ENCODE assay signal across 8 cellular contexts in the genomic region with DNA sequence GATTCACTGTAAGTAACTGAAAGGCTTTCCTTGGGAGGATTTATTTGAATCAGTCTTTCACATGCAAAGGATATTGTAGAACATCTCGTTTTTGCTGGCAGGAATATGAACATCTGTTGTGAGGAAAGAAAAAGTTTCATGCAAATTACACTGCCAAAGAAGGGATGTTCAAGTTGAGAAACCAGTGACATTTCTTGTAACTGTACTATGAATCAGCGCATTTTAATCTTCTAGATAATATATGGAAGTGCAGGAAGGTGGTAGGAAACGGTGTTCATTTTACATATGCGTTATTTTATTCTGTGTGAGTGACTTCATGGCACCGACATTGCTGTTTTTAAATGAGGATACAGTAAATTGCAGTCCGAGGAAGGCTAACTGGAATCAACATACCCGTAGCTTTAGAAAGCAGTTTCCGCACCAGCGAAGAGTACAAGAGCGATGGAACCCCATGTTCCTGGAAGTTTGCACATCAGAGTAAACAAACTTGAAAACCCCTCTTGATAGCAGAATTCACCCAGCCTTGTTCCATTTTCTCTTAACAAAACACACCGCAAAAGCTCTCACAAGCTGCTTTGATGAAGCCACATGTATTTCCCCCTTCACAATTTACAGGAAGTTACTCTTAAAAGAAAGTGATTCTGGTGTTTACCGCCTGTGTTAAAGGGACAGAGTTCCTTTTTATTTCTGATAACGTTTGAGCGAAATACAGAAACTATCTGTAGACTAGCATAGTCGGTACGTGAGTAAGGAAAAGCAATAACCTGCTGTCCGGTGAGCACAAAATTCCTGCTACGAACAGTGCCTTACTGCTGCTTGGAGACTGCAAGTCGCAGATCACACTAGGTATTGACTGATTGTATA. TPM values are rescaled to one million over a fixed set of nuclear protein-coding genes. Genes with fewer than 3 reads are reported as not detected.
DNase-seq lines count a peak whose midpoint lies in the region; ATAC-seq, FAIRE-seq and TF ChIP-seq lines count a peak whose summit lies in the region.

No MANE protein-coding gene starts in this region.

- H3K9me3 ChIP-seq in CD4-positive, alpha-beta memory T cell (ENCODE audit: control insufficient read depth in 1 of 2, low read length in 2 of 2): no peaks in the 10 kb centered on the region
- H3K9me3 ChIP-seq in mucosa of rectum (ENCODE audit: control insufficient read depth in 2 of 2, low read length in 2 of 2): no peaks in the 10 kb centered on the region

- H3K36me3 Mint-ChIP-seq in CD4-positive, alpha-beta memory T cell: peaks cover 38 to 61% of the 10 kb centered on the region in 2 donors

- H3K36me3 ChIP-seq in CD4-positive, alpha-beta memory T cell (ENCODE audit: insufficient read depth, low read length): peaks cover 4% of the 10 kb centered on the region
- no peaks in the 10 kb centered on the region for H3K36me3 ChIP-seq in mucosa of rectum (ENCODE audit: control insufficient read depth in 2 of 2, insufficient read depth in 2 of 2, low read length in 2 of 2)

- no peaks in the 10 kb centered on the region for H3K27me3 Mint-ChIP-seq in CD4-positive, alpha-beta memory T cell

- peaks cover 46 to 86% (median 60%) of the 10 kb centered on the region in 4 donors for H3K4me1 Mint-ChIP-seq in CD4-positive, alpha-beta memory T cell

- H3K4me3 ChIP-seq in CD4-positive, alpha-beta memory T cell (ENCODE audit: low read length in 2 of 2): peak overlapping the region; percentile 89 to 94
- peak overlapping the region; percentile 88 to 90 for H3K4me3 ChIP-seq in mucosa of rectum (ENCODE audit: low read length in 2 of 2)

- H3K27me3 ChIP-seq in CD4-positive, alpha-beta memory T cell (ENCODE audit: insufficient read depth, low read length): no peaks in the 10 kb centered on the region
- no peaks in the 10 kb centered on the region for H3K27me3 ChIP-seq in mucosa of rectum (ENCODE audit: control insufficient read depth in 2 of 2, insufficient read depth in 2 of 2, low read length in 2 of 2)

- ATAC-seq in GM19463 (IDR thresholded peaks at IDR 0.05; ENCODE audit: unreplicated experiment) (peak; percentile 38), HG03521 (IDR thresholded peaks at IDR 0.05; ENCODE audit: unreplicated experiment) (peak; percentile 50)

- FAIRE-seq in H54 (lab: Jason Lieb, UNC): no peak

- no peak for TF ChIP-seq POLR2A in H54 (IDR thresholded peaks at IDR 0.05; ENCODE audit: low read depth, low read length)

- DNase-seq in CD4-positive, alpha-beta memory T cell: peak; percentile 83 to 92 (median 89)
- DNase-seq in UCSD-AML1 (lab: John Stamatoyannopoulos, UW; ENCODE audit: unreplicated experiment) (peak; percentile 29), dermis blood vessel endothelial cell (peak; percentile 50), H54 (ENCODE audit: insufficient read length, low spot score) (no peak), cerebellar cortex (ENCODE audit: low spot score) (no peak)

- H3K9ac ChIP-seq in mucosa of rectum (ENCODE audit: low read depth in 1 of 2, low read length in 2 of 2): peak overlapping the region; percentile 79 to 86

- H3K27ac Mint-ChIP-seq in CD4-positive, alpha-beta memory T cell: peak overlapping the region; percentile 94 to 98 (median 98)

- peak overlapping the region; percentile 95 to 99 (median 97) for H3K4me3 Mint-ChIP-seq in CD4-positive, alpha-beta memory T cell

- POLR2A ChIA-PET in CD4-positive, alpha-beta memory T cell (lab: Charles Lee; ENCODE audit: partially characterized antibody): interaction anchor here (0.6 to 9.8 kb wide), 20 partner anchors 9 to 451 kb away, joined by 3 to 178 read pairs (median 4); a partner anchor contains a TSS

- intact Hi-C loops in CD4-positive, alpha-beta memory T cell (cut with micrococcal nuclease): loop anchor here (1.0 to 5.0 kb wide), 9 partner anchors 11 to 425 kb away; a partner anchor contains a TSS

- peaks cover 71% of the 10 kb centered on the region for H3K4me1 ChIP-seq in CD4-positive, alpha-beta memory T cell (ENCODE audit: insufficient read depth, low read length)
- H3K4me1 ChIP-seq in mucosa of rectum (ENCODE audit: control insufficient read depth in 2 of 2, insufficient read depth in 2 of 2, low read length in 2 of 2): peaks cover 13 to 16% of the 10 kb centered on the region in 2 donors

- peaks cover 0 to 5% (median 0%) of the 10 kb centered on the region in 8 donors for H3K9me3 Mint-ChIP-seq in CD4-positive, alpha-beta memory T cell

- peak overlapping the region; percentile 69 for H3K27ac ChIP-seq in CD4-positive, alpha-beta memory T cell (ENCODE audit: low read depth, low read length)
- peak overlapping the region; percentile 90 to 94 for H3K27ac ChIP-seq in mucosa of rectum (ENCODE audit: low read depth in 2 of 2, low read length in 2 of 2)

- CTCF ChIA-PET in CD4-positive, alpha-beta memory T cell (lab: Charles Lee; ENCODE audit: partially characterized antibody): interaction anchor here (1.9 to 8.9 kb wide), 5 partner anchors 11 to 126 kb away, joined by 4 to 107 read pairs (median 18); a partner anchor contains a TSS

RNA-seq across cellular contexts. Expression of a gene that starts 11.5 kb away (rescaled TPM):
- 10 to 100 TPM; 33.4 to 34.0 TPM for total RNA-seq in CD4-positive, alpha-beta memory T cell
- 10 to 100 TPM; 45.4 to 97.0 TPM for polyA plus RNA-seq in CD4-positive, alpha-beta memory T cell
- total RNA-seq in dermis blood vessel endothelial cell: 1.4 and 9.5 TPM in 2 replicates

Comparison
In these comparisons a context has a peak if more than half of its experiments do, and no peak if none do; other contexts are left out.
1. DNase-seq: peak in CD4-positive, alpha-beta memory T cell (5 of 5), UCSD-AML1 (single experiment) and dermis blood vessel endothelial cell (single experiment); none in H54 (single experiment) and cerebellar cortex (single experiment).